ENCODE assay signal across 2 cellular contexts in the genomic region with DNA sequence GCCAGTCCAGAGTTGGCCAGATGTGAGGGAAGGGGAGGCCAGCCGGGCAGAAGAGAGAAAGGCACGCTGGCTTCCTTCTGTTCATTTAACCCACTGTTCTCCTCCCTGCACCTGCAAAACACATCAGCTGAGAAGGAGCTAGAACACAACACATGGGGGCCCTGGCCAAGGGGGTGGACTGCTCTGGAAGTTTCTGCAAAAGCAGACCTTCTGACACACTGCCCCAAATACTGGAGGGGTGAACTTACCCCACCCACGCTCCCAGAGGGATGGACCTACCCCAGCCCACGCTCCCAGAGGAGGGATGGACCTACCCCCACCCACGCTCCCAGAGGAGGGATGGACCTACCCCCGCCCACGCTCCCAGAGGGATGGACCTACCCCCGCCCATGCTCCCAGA.
TF ChIP-seq lines count a peak whose summit lies in the region.

No MANE protein-coding gene starts in this region.

TF ChIP-seq in WTC11, 78 proteins besides CTCF, POLR2A, EP300 and RAD21 (continued from another document):
- TF ChIP-seq SMAD3 (CRISPR knock-in tag; IDR thresholded peaks at IDR 0.05; ENCODE audit: borderline replicate concordance) (no peak), ZNF396 (CRISPR knock-in tag; IDR thresholded peaks at IDR 0.05; ENCODE audit: borderline replicate concordance) (no peak), NR3C1 (CRISPR knock-in tag; conservative IDR thresholded peaks at IDR 0.05; ENCODE audit: low read depth) (no peak), IRF2 (CRISPR knock-in tag; IDR thresholded peaks at IDR 0.05; ENCODE audit: borderline replicate concordance, low read depth) (no peak), CREB1 (CRISPR knock-in tag; IDR thresholded peaks at IDR 0.05) (no peak), CBFB (CRISPR knock-in tag; IDR thresholded peaks at IDR 0.05; ENCODE audit: low read depth) (no peak), ZNF671 (CRISPR knock-in tag; IDR thresholded peaks at IDR 0.05) (no peak), FOXK1 (CRISPR knock-in tag; IDR thresholded peaks at IDR 0.05) (no peak), ATF1 (CRISPR knock-in tag; IDR thresholded peaks at IDR 0.05) (no peak), OVOL2 (CRISPR knock-in tag; IDR thresholded peaks at IDR 0.05; ENCODE audit: borderline replicate concordance) (no peak), ZNF138 (CRISPR knock-in tag; conservative IDR thresholded peaks at IDR 0.05) (no peak), RORB (CRISPR knock-in tag; IDR thresholded peaks at IDR 0.05) (no peak), ETV6 (CRISPR knock-in tag; IDR thresholded peaks at IDR 0.05) (no peak), GTF2I (CRISPR knock-in tag; conservative IDR thresholded peaks at IDR 0.05) (no peak), CREM (CRISPR knock-in tag; IDR thresholded peaks at IDR 0.05) (no peak), JUN (CRISPR knock-in tag; IDR thresholded peaks at IDR 0.05) (no peak)
- TF ChIP-seq, protein P1, sequence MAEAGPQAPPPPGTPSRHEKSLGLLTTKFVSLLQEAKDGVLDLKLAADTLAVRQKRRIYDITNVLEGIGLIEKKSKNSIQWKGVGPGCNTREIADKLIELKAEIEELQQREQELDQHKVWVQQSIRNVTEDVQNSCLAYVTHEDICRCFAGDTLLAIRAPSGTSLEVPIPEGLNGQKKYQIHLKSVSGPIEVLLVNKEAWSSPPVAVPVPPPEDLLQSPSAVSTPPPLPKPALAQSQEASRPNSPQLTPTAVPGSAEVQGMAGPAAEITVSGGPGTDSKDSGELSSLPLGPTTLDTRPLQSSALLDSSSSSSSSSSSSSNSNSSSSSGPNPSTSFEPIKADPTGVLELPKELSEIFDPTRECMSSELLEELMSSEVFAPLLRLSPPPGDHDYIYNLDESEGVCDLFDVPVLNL (CRISPR knock-in tag; IDR thresholded peaks at IDR 0.05; ENCODE audit: borderline replicate concordance, low read depth), result no peak

TF ChIP-seq in liver, 16 proteins besides CTCF, POLR2A, EP300 and RAD21 (continued from another document):
- TF ChIP-seq, protein P2, sequence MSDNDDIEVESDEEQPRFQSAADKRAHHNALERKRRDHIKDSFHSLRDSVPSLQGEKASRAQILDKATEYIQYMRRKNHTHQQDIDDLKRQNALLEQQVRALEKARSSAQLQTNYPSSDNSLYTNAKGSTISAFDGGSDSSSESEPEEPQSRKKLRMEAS (IDR thresholded peaks at IDR 0.05), result no peak
- TF ChIP-seq FOXA1 (IDR thresholded peaks at IDR 0.05) (no peak), NR2F2 (IDR thresholded peaks at IDR 0.05) (no peak), ZBTB33 (IDR thresholded peaks at IDR 0.05) (no peak), YY1 (IDR thresholded peaks at IDR 0.05) (no peak), TAF1 (conservative IDR thresholded peaks at IDR 0.05) (no peak), EGR1 (IDR thresholded peaks at IDR 0.05; ENCODE audit: low read depth in 2 of 2) (no peak)
- TF ChIP-seq, protein P3, sequence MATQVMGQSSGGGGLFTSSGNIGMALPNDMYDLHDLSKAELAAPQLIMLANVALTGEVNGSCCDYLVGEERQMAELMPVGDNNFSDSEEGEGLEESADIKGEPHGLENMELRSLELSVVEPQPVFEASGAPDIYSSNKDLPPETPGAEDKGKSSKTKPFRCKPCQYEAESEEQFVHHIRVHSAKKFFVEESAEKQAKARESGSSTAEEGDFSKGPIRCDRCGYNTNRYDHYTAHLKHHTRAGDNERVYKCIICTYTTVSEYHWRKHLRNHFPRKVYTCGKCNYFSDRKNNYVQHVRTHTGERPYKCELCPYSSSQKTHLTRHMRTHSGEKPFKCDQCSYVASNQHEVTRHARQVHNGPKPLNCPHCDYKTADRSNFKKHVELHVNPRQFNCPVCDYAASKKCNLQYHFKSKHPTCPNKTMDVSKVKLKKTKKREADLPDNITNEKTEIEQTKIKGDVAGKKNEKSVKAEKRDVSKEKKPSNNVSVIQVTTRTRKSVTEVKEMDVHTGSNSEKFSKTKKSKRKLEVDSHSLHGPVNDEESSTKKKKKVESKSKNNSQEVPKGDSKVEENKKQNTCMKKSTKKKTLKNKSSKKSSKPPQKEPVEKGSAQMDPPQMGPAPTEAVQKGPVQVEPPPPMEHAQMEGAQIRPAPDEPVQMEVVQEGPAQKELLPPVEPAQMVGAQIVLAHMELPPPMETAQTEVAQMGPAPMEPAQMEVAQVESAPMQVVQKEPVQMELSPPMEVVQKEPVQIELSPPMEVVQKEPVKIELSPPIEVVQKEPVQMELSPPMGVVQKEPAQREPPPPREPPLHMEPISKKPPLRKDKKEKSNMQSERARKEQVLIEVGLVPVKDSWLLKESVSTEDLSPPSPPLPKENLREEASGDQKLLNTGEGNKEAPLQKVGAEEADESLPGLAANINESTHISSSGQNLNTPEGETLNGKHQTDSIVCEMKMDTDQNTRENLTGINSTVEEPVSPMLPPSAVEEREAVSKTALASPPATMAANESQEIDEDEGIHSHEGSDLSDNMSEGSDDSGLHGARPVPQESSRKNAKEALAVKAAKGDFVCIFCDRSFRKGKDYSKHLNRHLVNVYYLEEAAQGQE (IDR thresholded peaks at IDR 0.05), result no peak
